12 cellular contexts compared by ENCODE assay signal in genomic region chr12:77947326-77947725, GRCh38.
DNase-seq lines count a peak whose midpoint lies in the region; ATAC-seq and TF ChIP-seq lines count a peak whose summit lies in the region.
"Had no signal": no experiment of that assay in that cellular context is flagged by ENCODE, and none has a peak within 500 bp of the region (broad histone marks: within the 10 kb centered on the region; RNA-seq: fewer than 3 reads in every experiment).

No MANE protein-coding gene starts in this region.

- H3K4me1 ChIP-seq in adipocyte (ENCODE audit: control insufficient read depth, insufficient read depth, low read length) (peaks cover 47% of the 10 kb centered on the region), left lung (no peaks in the 10 kb centered on the region)
- H3K4me1 ChIP-seq in CD4-positive, alpha-beta memory T cell (ENCODE audit: insufficient read depth, low read length) = no peaks in the 10 kb centered on the region

- H3K9me3 Mint-ChIP-seq in HFFc6 = peaks cover 27% of the 10 kb centered on the region
- H3K9me3 Mint-ChIP-seq in CD4-positive, alpha-beta memory T cell = peaks cover 0 to 8% (median 5%) of the 10 kb centered on the region in 8 donors
- H3K9me3 Mint-ChIP-seq: memory B cell had no signal

- H3K27me3 ChIP-seq in adipocyte (replicated peaks; ENCODE audit: control insufficient read depth, insufficient read depth, low read length) (no peaks in the 10 kb centered on the region), left lung (no peaks in the 10 kb centered on the region)
- H3K27me3 ChIP-seq in CD4-positive, alpha-beta memory T cell (ENCODE audit: insufficient read depth, low read length) = no peaks in the 10 kb centered on the region
- H3K27me3 ChIP-seq: ovary had no signal

- DNase-seq in HFFc6 (peak; percentile 53), adipocyte (ENCODE audit: low read depth) (peak; percentile 67), fibroblast of the conjunctiva (ENCODE audit: low read depth) (peak; percentile 49), left lung (no peak)
- no peak for DNase-seq in CD4-positive, alpha-beta memory T cell
- no peak for DNase-seq in stimulated activated naive CD4-positive, alpha-beta T cell (lab: John Stamatoyannopoulos, UW)
- no peak for DNase-seq in activated CD4-positive, alpha-beta T cell treated with anti-CD3 and anti-CD28 coated beads for 4 hours
- DNase-seq: activated T-cell treated with anti-CD3 and anti-CD28 coated beads, Interleukin-2, amount 50 U/mL, for 48 hours; NCI-H2171 treated with DMSO at 0.1 percent for 48 hours; ovary had no signal

- intact Hi-C loops in left lung (cut with DNase I) = no loop called here
- intact Hi-C loops in CD4-positive, alpha-beta memory T cell (cut with micrococcal nuclease) = no loop called here

- peaks cover 12% of the 10 kb centered on the region for H3K36me3 ChIP-seq in adipocyte (ENCODE audit: control insufficient read depth, insufficient read depth, low read length, severe bottlenecking)
- no peaks in the 10 kb centered on the region for H3K36me3 ChIP-seq in left lung
- H3K36me3 ChIP-seq in CD4-positive, alpha-beta memory T cell (ENCODE audit: insufficient read depth, low read length) = no peaks in the 10 kb centered on the region
- H3K36me3 ChIP-seq: ovary, thoracic aorta had no signal

- no peak for TF ChIP-seq CTCF in HFFc6 (IDR thresholded peaks at IDR 0.05)
- no peak for TF ChIP-seq CTCF in left lung (IDR thresholded peaks at IDR 0.05)

- peaks cover 1% of the 10 kb centered on the region for H3K27me3 Mint-ChIP-seq in HFFc6 (ENCODE audit: insufficient read depth)
- H3K27me3 Mint-ChIP-seq in CD4-positive, alpha-beta memory T cell = no peaks in the 10 kb centered on the region

- peaks cover 66% of the 10 kb centered on the region for H3K36me3 Mint-ChIP-seq in HFFc6 (ENCODE audit: low read depth)
- H3K36me3 Mint-ChIP-seq in CD4-positive, alpha-beta memory T cell = no peaks in the 10 kb centered on the region
- H3K36me3 Mint-ChIP-seq: memory B cell had no signal

- H3K9ac ChIP-seq in adipocyte (ENCODE audit: low read length) = peak overlapping the region; percentile 87

- H3K9me3 ChIP-seq in adipocyte (ENCODE audit: control insufficient read depth, low read length) (no peaks in the 10 kb centered on the region), left lung (no peaks in the 10 kb centered on the region)
- peaks cover 0 to 4% of the 10 kb centered on the region in 2 donors for H3K9me3 ChIP-seq in CD4-positive, alpha-beta memory T cell (ENCODE audit: control insufficient read depth in 1 of 2, low read length in 2 of 2)
- H3K9me3 ChIP-seq: ovary, thoracic aorta had no signal

- no peak for ATAC-seq in left lung

- H3K27ac Mint-ChIP-seq in HFFc6 = peak overlapping the region; percentile 68; the same call in 1 of the 2 replicates
- no peak overlapping the region for H3K27ac Mint-ChIP-seq in CD4-positive, alpha-beta memory T cell
- H3K27ac Mint-ChIP-seq: memory B cell had no signal

- CTCF ChIA-PET in CD4-positive, alpha-beta memory T cell (lab: Charles Lee; ENCODE audit: partially characterized antibody) = no interaction called here

- POLR2A ChIA-PET in CD4-positive, alpha-beta memory T cell (lab: Charles Lee; ENCODE audit: partially characterized antibody) = no interaction called here

- peak overlapping the region; percentile 76 for H3K4me3 ChIP-seq in adipocyte (ENCODE audit: low read length)
- H3K4me3 ChIP-seq in left lung = no peak overlapping the region
- H3K4me3 ChIP-seq in CD4-positive, alpha-beta memory T cell (ENCODE audit: low read length in 2 of 2) = no peak overlapping the region
- H3K4me3 ChIP-seq: ovary, thoracic aorta had no signal

- peak overlapping the region; percentile 82 for H3K4me3 Mint-ChIP-seq in HFFc6
- no peak overlapping the region for H3K4me3 Mint-ChIP-seq in CD4-positive, alpha-beta memory T cell
- H3K4me3 Mint-ChIP-seq: memory B cell had no signal

- H3K4me1 Mint-ChIP-seq in HFFc6 (ENCODE audit: low read depth) = peaks cover 80% of the 10 kb centered on the region
- H3K4me1 Mint-ChIP-seq in CD4-positive, alpha-beta memory T cell = no peaks in the 10 kb centered on the region
- H3K4me1 Mint-ChIP-seq: memory B cell had no signal

- peak overlapping the region in 1 of 2 donors; percentile 15 for H3K27ac ChIP-seq in left lung
- no peak overlapping the region for H3K27ac ChIP-seq in CD4-positive, alpha-beta memory T cell (ENCODE audit: low read depth, low read length)
- H3K27ac ChIP-seq: ovary, thoracic aorta had no signal

Comparison
In these comparisons a context has a peak if more than half of its experiments do, and no peak if none do; other contexts are left out.
1. DNase-seq: peak in HFFc6 (single experiment), adipocyte (single experiment) and fibroblast of the conjunctiva (single experiment); none in left lung (0 of 2), CD4-positive, alpha-beta memory T cell (0 of 5), stimulated activated naive CD4-positive, alpha-beta T cell (0 of 6) and activated CD4-positive, alpha-beta T cell treated with anti-CD3 and anti-CD28 coated beads for 4 hours (0 of 2).